Comparison of ENCODE assay signal across 8 cellular contexts in genomic region chr11:113593698-113594308, GRCh38.
DNase-seq lines count a peak whose midpoint lies in the region; ATAC-seq and TF ChIP-seq lines count a peak whose summit lies in the region.
"Had no signal": no experiment of that assay in that cellular context is flagged by ENCODE, and none has a peak within 500 bp of the region (broad histone marks: within the 10 kb centered on the region; RNA-seq: fewer than 3 reads in every experiment).

No MANE protein-coding gene starts in this region.

- no peaks in the 10 kb centered on the region for H3K36me3 Mint-ChIP-seq in CD8-positive, alpha-beta T cell

- H4K8ac ChIP-seq in neuronal stem cell (ENCODE audit: low read depth, low read length) = peak overlapping the region; percentile 33

- in situ Hi-C loops in GM23248 (cut with MboI) = no loop called here

- peaks cover 11% of the 10 kb centered on the region for H3K27me3 ChIP-seq in GM23248 (replicated peaks; ENCODE audit: insufficient read depth)
- peaks cover 0 to 3% (median 0%) of the 10 kb centered on the region in 3 experiments for H3K27me3 ChIP-seq in neuronal stem cell (ENCODE audit: control insufficient read depth in 3 of 3, insufficient read depth in 3 of 3, low read depth in 1 of 3, low read length in 3 of 3)
- peaks cover 7% of the 10 kb centered on the region for H3K27me3 ChIP-seq in CD8-positive, alpha-beta T cell (ENCODE audit: insufficient read depth, low read length)

- H3K79me2 ChIP-seq in GM23248 (ENCODE audit: insufficient read depth) = no peaks in the 10 kb centered on the region

- no peak overlapping the region for H3K27ac Mint-ChIP-seq in CD8-positive, alpha-beta T cell

- H4K20me1 ChIP-seq in GM23248 (ENCODE audit: insufficient read depth) = no peaks in the 10 kb centered on the region

- WGBS in GM23248 (ENCODE audit: low coverage in 1 of 2, low lambda C conversion rate in 2 of 2, missing lambda C conversion rate in 2 of 2), 2 experiments = 62 to 67% methylated on average over 6 of the region's 6 CpGs
- no CpG with 5 or more reads among the region's 6 CpGs for WGBS in neuronal stem cell (ENCODE audit: extremely low coverage in 2 of 2, insufficient read length in 2 of 2, insufficient replicate concordance in 1 of 2), 2 donors

- H2BK15ac ChIP-seq in neuronal stem cell (ENCODE audit: low read length) = no peak overlapping the region

- no peak overlapping the region for H4K91ac ChIP-seq in neuronal stem cell (ENCODE audit: low read depth, low read length, poor library complexity)

- no peak overlapping the region for H3K18ac ChIP-seq in neuronal stem cell (ENCODE audit: low read length)

- peaks cover 11% of the 10 kb centered on the region for H3K9me3 Mint-ChIP-seq in CD8-positive, alpha-beta T cell

- no peak overlapping the region for H3K4ac ChIP-seq in neuronal stem cell (ENCODE audit: low read length)

- H3K36me3 ChIP-seq in GM23248 (ENCODE audit: low read depth) = no peaks in the 10 kb centered on the region
- no peaks in the 10 kb centered on the region for H3K36me3 ChIP-seq in neuronal stem cell (replicated peaks in 1 of 2; ENCODE audit: control insufficient read depth in 2 of 2, insufficient read depth in 2 of 2, low read length in 2 of 2)
- H3K36me3 ChIP-seq in CD8-positive, alpha-beta T cell (ENCODE audit: insufficient read depth, low read length) = no peaks in the 10 kb centered on the region

- no peaks in the 10 kb centered on the region for H3K79me1 ChIP-seq in neuronal stem cell (ENCODE audit: low read depth, low read length)

- peak overlapping the region; percentile 11 for H3K4me2 ChIP-seq in GM23248 (ENCODE audit: unreplicated experiment)
- no peak overlapping the region for H3K4me2 ChIP-seq in neuronal stem cell (ENCODE audit: insufficient read depth, low read length, poor library complexity, severe bottlenecking)

- H3K9me3 ChIP-seq in GM23248 (ENCODE audit: low read depth) = no peaks in the 10 kb centered on the region
- no peaks in the 10 kb centered on the region for H3K9me3 ChIP-seq in neuronal stem cell (replicated peaks in 1 of 2; ENCODE audit: control insufficient read depth in 2 of 2, insufficient read depth in 1 of 2, low read depth in 1 of 2, low read length in 2 of 2)
- H3K9me3 ChIP-seq in CD8-positive, alpha-beta T cell (ENCODE audit: low read length) = no peaks in the 10 kb centered on the region

- H3K4me1 ChIP-seq in GM23248 (ENCODE audit: insufficient read depth) (peaks cover 17% of the 10 kb centered on the region), neuronal stem cell (ENCODE audit: control insufficient read depth in 2 of 2, insufficient read depth in 1 of 2, low read depth in 1 of 2, low read length in 2 of 2) (peaks cover 0 to 1% of the 10 kb centered on the region in 2 donors)
- no peaks in the 10 kb centered on the region for H3K4me1 ChIP-seq in CD8-positive, alpha-beta T cell (ENCODE audit: insufficient read depth, low read length)

- DNase-seq in GM23248 = peak; percentile 37
- DNase-seq in NB4 (ENCODE audit: low read depth) = peak; percentile 47
- DNase-seq in neuronal stem cell (ENCODE audit: low spot score) = no peak
- no peak for DNase-seq in CD8-positive, alpha-beta T cell
- no peak for DNase-seq in NCI-H2227 treated with DMSO at 0.1 percent for 48 hours (lab: John Stamatoyannopoulos, UW)
- DNase-seq: kidney had no signal

- CTCF ChIA-PET in CD8-positive, alpha-beta T cell (lab: Charles Lee) = no interaction called here

- H3K4me3 Mint-ChIP-seq in CD8-positive, alpha-beta T cell = no peak overlapping the region

- POLR2A ChIA-PET in CD8-positive, alpha-beta T cell (lab: Charles Lee) = no interaction called here

- H3K23ac ChIP-seq in neuronal stem cell (ENCODE audit: low read depth, low read length, poor library complexity) = no peak overlapping the region

- H2BK120ac ChIP-seq in neuronal stem cell (ENCODE audit: low read depth, low read length) = no peak overlapping the region

- H3K27me3 Mint-ChIP-seq in CD8-positive, alpha-beta T cell (ENCODE audit: low read depth) = peaks cover 30% of the 10 kb centered on the region

- H2AFZ ChIP-seq in GM23248 (no peak overlapping the region), neuronal stem cell (ENCODE audit: low read length) (peak overlapping the region; percentile 17)

- H3K14ac ChIP-seq in neuronal stem cell (ENCODE audit: low read length) = no peak overlapping the region

- TF ChIP-seq CTCF in NB4 (IDR thresholded peaks at IDR 0.05; ENCODE audit: low read depth, low read length) = no peak
- no peak for TF ChIP-seq CTCF in CD8-positive, alpha-beta T cell (IDR thresholded peaks at IDR 0.05)

- H3K9ac ChIP-seq in GM23248 = no peak overlapping the region
- H3K9ac ChIP-seq in neuronal stem cell (ENCODE audit: low read depth, low read length, poor library complexity) = no peak overlapping the region

- no peak overlapping the region for H2BK5ac ChIP-seq in neuronal stem cell (ENCODE audit: low read length)

- H3K27ac ChIP-seq in GM23248 = no peak overlapping the region
- H3K27ac ChIP-seq in neuronal stem cell (replicated peaks; ENCODE audit: low read length) = no peak overlapping the region
- no peak overlapping the region for H3K27ac ChIP-seq in CD8-positive, alpha-beta T cell (ENCODE audit: low read depth, low read length)

- no peak overlapping the region for H2BK12ac ChIP-seq in neuronal stem cell (ENCODE audit: low read length)

- no peaks in the 10 kb centered on the region for H3K9me2 ChIP-seq in GM23248 (ENCODE audit: insufficient read depth)

- intact Hi-C loops in CD8-positive, alpha-beta T cell (cut with DNase I, micrococcal nuclease) = no loop called here

- no peak for TF ChIP-seq POLR2A in NB4 (IDR thresholded peaks at IDR 0.05; ENCODE audit: extremely low read depth, insufficient read length)

- no peak overlapping the region for H3K4me3 ChIP-seq in GM23248
- no peak overlapping the region for H3K4me3 ChIP-seq in NB4 (ENCODE audit: low read depth, low read length)
- H3K4me3 ChIP-seq in neuronal stem cell (ENCODE audit: low read length in 2 of 2) = no peak overlapping the region
- H3K4me3 ChIP-seq in CD8-positive, alpha-beta T cell (ENCODE audit: low read depth, low read length) = no peak overlapping the region

- ATAC-seq in GM18868 (IDR thresholded peaks at IDR 0.05; ENCODE audit: unreplicated experiment) (peak; percentile 76), HG02571 (IDR thresholded peaks at IDR 0.05; ENCODE audit: unreplicated experiment) (no peak)
- no peak for ATAC-seq in CD8-positive, alpha-beta T cell

- H2AK5ac ChIP-seq in neuronal stem cell (ENCODE audit: low read depth, low read length) = no peak overlapping the region

- no peaks in the 10 kb centered on the region for H3K4me1 Mint-ChIP-seq in CD8-positive, alpha-beta T cell (ENCODE audit: low read depth)

- H3F3A ChIP-seq in GM23248 (ENCODE audit: insufficient read depth) = no peaks in the 10 kb centered on the region

Comparison
In these comparisons a context has a peak if more than half of its experiments do, and no peak if none do; other contexts are left out.
1. DNase-seq: peak in GM23248 (single experiment) and NB4 (single experiment); none in neuronal stem cell (single experiment), CD8-positive, alpha-beta T cell (0 of 7) and NCI-H2227 treated with DMSO at 0.1 percent for 48 hours (single experiment).